Comparison of ENCODE assay signal across 17 cellular contexts in genomic region chr16:56371383-56371937, GRCh38. TPM values are rescaled to one million over a fixed set of nuclear protein-coding genes. Genes with fewer than 3 reads are reported as not detected.
DNase-seq lines count a peak whose midpoint lies in the region; ATAC-seq and TF ChIP-seq lines count a peak whose summit lies in the region.
"Had no signal": no experiment of that assay in that cellular context is flagged by ENCODE, and none has a peak within 500 bp of the region (broad histone marks: within the 10 kb centered on the region; RNA-seq: fewer than 3 reads in every experiment).

No MANE protein-coding gene starts in this region.

- no peak overlapping the region for H4K91ac ChIP-seq in neuronal stem cell (ENCODE audit: low read depth, low read length, poor library complexity)

- H3K4me3 ChIP-seq in left ventricle myocardium inferior: no peak overlapping the region
- H3K4me3 ChIP-seq in gastroesophageal sphincter: no peak overlapping the region
- no peak overlapping the region for H3K4me3 ChIP-seq in neuronal stem cell (ENCODE audit: low read length in 2 of 2)
- H3K4me3 ChIP-seq: MG63, upper lobe of left lung had no signal

- H3K14ac ChIP-seq in neuronal stem cell (ENCODE audit: low read length): no peak overlapping the region

- no peak overlapping the region for H2BK15ac ChIP-seq in neuronal stem cell (ENCODE audit: low read length)

- H2BK120ac ChIP-seq in neuronal stem cell (ENCODE audit: low read depth, low read length): no peak overlapping the region

- TF ChIP-seq CTCF in left ventricle myocardium inferior (IDR thresholded peaks at IDR 0.05; ENCODE audit: borderline replicate concordance): no peak
- no peak for TF ChIP-seq CTCF in gastroesophageal sphincter (IDR thresholded peaks at IDR 0.05)

- no peak overlapping the region for H2BK12ac ChIP-seq in neuronal stem cell (ENCODE audit: low read length)

- peaks cover 3% of the 10 kb centered on the region for H3K79me1 ChIP-seq in neuronal stem cell (ENCODE audit: low read depth, low read length)

- no peaks in the 10 kb centered on the region for H3K27me3 ChIP-seq in left ventricle myocardium inferior (ENCODE audit: low read depth)
- no peaks in the 10 kb centered on the region for H3K27me3 ChIP-seq in gastroesophageal sphincter
- peaks cover 0 to 2% (median 0%) of the 10 kb centered on the region in 3 experiments for H3K27me3 ChIP-seq in neuronal stem cell (ENCODE audit: control insufficient read depth in 3 of 3, insufficient read depth in 3 of 3, low read depth in 1 of 3, low read length in 3 of 3)
- H3K27me3 ChIP-seq: brain microvascular endothelial cell, MG63, upper lobe of left lung had no signal

- no peak for TF ChIP-seq EP300 in gastroesophageal sphincter (IDR thresholded peaks at IDR 0.05)

- peaks cover 36% of the 10 kb centered on the region for H3K36me3 ChIP-seq in left ventricle myocardium inferior
- peaks cover 0 to 55% of the 10 kb centered on the region in 2 donors for H3K36me3 ChIP-seq in gastroesophageal sphincter
- H3K36me3 ChIP-seq in neuronal stem cell (replicated peaks in 1 of 2; ENCODE audit: control insufficient read depth in 2 of 2, insufficient read depth in 2 of 2, low read length in 2 of 2): peaks cover 9 to 49% of the 10 kb centered on the region in 2 donors

- no peak for TF ChIP-seq POLR2A in gastroesophageal sphincter (IDR thresholded peaks at IDR 0.05)

- H2BK5ac ChIP-seq in neuronal stem cell (ENCODE audit: low read length): peak overlapping the region; percentile 49

- ATAC-seq in Right ventricle myocardium inferior (no peak), gastroesophageal sphincter (no peak), HG03095 (IDR thresholded peaks at IDR 0.05; ENCODE audit: unreplicated experiment) (no peak), GM19395 (IDR thresholded peaks at IDR 0.05; ENCODE audit: unreplicated experiment) (no peak), GM21528 (IDR thresholded peaks at IDR 0.05; ENCODE audit: low FRiP score, unreplicated experiment) (no peak)
- ATAC-seq: WTC11 had no signal

- H2AFZ ChIP-seq in neuronal stem cell (ENCODE audit: low read length): no peak overlapping the region

- H4K8ac ChIP-seq in neuronal stem cell (ENCODE audit: low read depth, low read length): no peak overlapping the region

- intact Hi-C loops in left ventricle myocardium inferior (cut with micrococcal nuclease) (no loop called here), Right ventricle myocardium inferior (cut with DNase I) (no loop called here)

- H3K9ac ChIP-seq in neuronal stem cell (ENCODE audit: low read depth, low read length, poor library complexity): no peak overlapping the region

- no peak for DNase-seq in left ventricle myocardium inferior
- no peak for DNase-seq in Right ventricle myocardium inferior (ENCODE audit: missing footprints)
- no peak for DNase-seq in neuronal stem cell (ENCODE audit: low spot score)
- no peak for DNase-seq in activated CD4-positive, alpha-beta T cell treated with anti-CD3 and anti-CD28 coated beads, Interleukin-2, amount 50 U/mL, for 4 hours
- DNase-seq: brain microvascular endothelial cell; hypothalamus; left cardiac atrium; NCI-H2029 treated with DMSO at 0.1 percent for 48 hours; NCI-H526 treated with DMSO at 0.1 percent for 48 hours; stimulated activated CD4-positive, alpha-beta T cell treated with anti-CD3 and anti-CD28 coated beads, Interleukin-4, amount 100 ng/mL, for 1 hour; upper lobe of left lung had no signal

- H3K18ac ChIP-seq in neuronal stem cell (ENCODE audit: low read length): no peak overlapping the region

- H3K9me3 ChIP-seq in left ventricle myocardium inferior (replicated peaks) (no peaks in the 10 kb centered on the region), gastroesophageal sphincter (no peaks in the 10 kb centered on the region), neuronal stem cell (replicated peaks in 1 of 2; ENCODE audit: control insufficient read depth in 2 of 2, insufficient read depth in 1 of 2, low read depth in 1 of 2, low read length in 2 of 2) (no peaks in the 10 kb centered on the region)
- H3K9me3 ChIP-seq: MG63, upper lobe of left lung had no signal

- H3K4me1 ChIP-seq in left ventricle myocardium inferior: peaks cover 20% of the 10 kb centered on the region
- peaks cover 0 to 41% (median 9%) of the 10 kb centered on the region in 3 donors for H3K4me1 ChIP-seq in gastroesophageal sphincter
- peaks cover 2% of the 10 kb centered on the region in 2 donors for H3K4me1 ChIP-seq in neuronal stem cell (ENCODE audit: control insufficient read depth in 2 of 2, insufficient read depth in 1 of 2, low read depth in 1 of 2, low read length in 2 of 2)

- no peak overlapping the region for H3K23ac ChIP-seq in neuronal stem cell (ENCODE audit: low read depth, low read length, poor library complexity)

- H2AK5ac ChIP-seq in neuronal stem cell (ENCODE audit: low read depth, low read length): no peak overlapping the region

- H3K4ac ChIP-seq in neuronal stem cell (ENCODE audit: low read length): peak overlapping the region; percentile 61

- H3K4me2 ChIP-seq in neuronal stem cell (ENCODE audit: insufficient read depth, low read length, poor library complexity, severe bottlenecking): no peak overlapping the region

- 57 to 82% methylated on average over 2 to 3 of the region's 3 CpGs for WGBS in gastroesophageal sphincter (ENCODE audit: low coverage in 1 of 2), 2 donors
- WGBS in neuronal stem cell (ENCODE audit: extremely low coverage in 2 of 2, insufficient read length in 2 of 2, insufficient replicate concordance in 1 of 2), 2 donors: no CpG with 5 or more reads among the region's 3 CpGs

- peak overlapping the region; percentile 30 for H3K27ac ChIP-seq in left ventricle myocardium inferior (replicated peaks)
- H3K27ac ChIP-seq in gastroesophageal sphincter: peak overlapping the region in 3 of 4 donors; percentile 11 to 67 (median 58)
- H3K27ac ChIP-seq in neuronal stem cell (replicated peaks; ENCODE audit: low read length): no peak overlapping the region
- H3K27ac ChIP-seq: brain microvascular endothelial cell had no signal

RNA-seq across cellular contexts. Expression of gene AMFR, which starts 53.9 kb away (rescaled TPM):
- total RNA-seq in left ventricle myocardium inferior: 65.2 TPM
- 68.9 TPM for total RNA-seq in Right ventricle myocardium inferior
- 100 to 1,000 TPM; 172 to 216 (median 194) TPM for total RNA-seq in gastroesophageal sphincter
- 25.0 TPM for polyA plus RNA-seq in neuronal stem cell (2013, experiment 1 of 2)
- polyA plus RNA-seq in neuronal stem cell (2013, experiment 2 of 2): 25.1 TPM
